ENCODE assay signal across 18 cellular contexts in genomic region chr9:72048850-72049249, GRCh38. TPM values are rescaled to one million over a fixed set of nuclear protein-coding genes. Genes with fewer than 3 reads are reported as not detected.
DNase-seq lines count a peak whose midpoint lies in the region; ATAC-seq and TF ChIP-seq lines count a peak whose summit lies in the region.
"Had no signal": no experiment of that assay in that cellular context is flagged by ENCODE, and none has a peak within 500 bp of the region (broad histone marks: within the 10 kb centered on the region; RNA-seq: fewer than 3 reads in every experiment).

No MANE protein-coding gene starts in this region.

- H3K36me3 Mint-ChIP-seq in nephron progenitor cell (ENCODE audit: low read depth) = no peaks in the 10 kb centered on the region
- H3K36me3 Mint-ChIP-seq: CD4-positive, alpha-beta memory T cell had no signal

- no peak overlapping the region for H3K4me3 Mint-ChIP-seq in nephron progenitor cell
- H3K4me3 Mint-ChIP-seq: CD4-positive, alpha-beta memory T cell; HFFc6 had no signal

- peaks cover 2% of the 10 kb centered on the region for H3K27me3 Mint-ChIP-seq in nephron progenitor cell (ENCODE audit: low read depth, poor library complexity)

- ATAC-seq in HG03097 (IDR thresholded peaks at IDR 0.05; ENCODE audit: low FRiP score, unreplicated experiment) (no peak), HG03442 (IDR thresholded peaks at IDR 0.05; ENCODE audit: unreplicated experiment) (no peak)
- ATAC-seq: A549 had no signal

- H3K36me3 ChIP-seq in stomach = no peaks in the 10 kb centered on the region
- H3K36me3 ChIP-seq: BE2C had no signal

- TF ChIP-seq EP300 in stomach (IDR thresholded peaks at IDR 0.05) = no peak

- intact Hi-C loops in stomach (cut with DNase I; ENCODE audit: low total_unique reads) = no loop called here

- TF ChIP-seq CTCF in fibroblast of villous mesenchyme (IDR thresholded peaks at IDR 0.05; ENCODE audit: insufficient read depth, low read depth, low read length) (no peak), nephron progenitor cell (IDR thresholded peaks at IDR 0.05) (no peak), stomach (IDR thresholded peaks at IDR 0.05) (no peak)

- H3K4me1 Mint-ChIP-seq in nephron progenitor cell = peaks cover 17% of the 10 kb centered on the region
- H3K4me1 Mint-ChIP-seq: CD4-positive, alpha-beta memory T cell had no signal

- TF ChIP-seq POLR2A in stomach (IDR thresholded peaks at IDR 0.05) = no peak

- peaks cover 18% of the 10 kb centered on the region for H3K9me3 Mint-ChIP-seq in nephron progenitor cell
- H3K9me3 Mint-ChIP-seq: CD4-positive, alpha-beta memory T cell; HFFc6 had no signal

- H3K4me3 ChIP-seq in fibroblast of villous mesenchyme (ENCODE audit: low read depth, low read length) = no peak overlapping the region
- H3K4me3 ChIP-seq in stomach = no peak overlapping the region
- H3K4me3 ChIP-seq: A549 had no signal

- no peaks in the 10 kb centered on the region for H3K4me1 ChIP-seq in stomach
- H3K4me1 ChIP-seq: A549, BE2C, Caco-2 had no signal

- 71 to 89% (median 85%) methylated on average over 10 of the region's 10 CpGs for WGBS in stomach, 5 donors

- no peak overlapping the region for H3K27ac ChIP-seq in stomach
- H3K27ac ChIP-seq: A549, C4-2B had no signal

- DNase-seq in M059J (ENCODE audit: low read depth) = peak; percentile 51
- peak; percentile 7 for DNase-seq in fibroblast of villous mesenchyme (ENCODE audit: low read depth)
- no peak for DNase-seq in nephron progenitor cell
- DNase-seq in stomach = no peak
- DNase-seq in NCI-H226 = no peak
- DNase-seq: BE2C; Caco-2; CD4-positive, alpha-beta memory T cell; DND-41; GF-D8; HCEC 1CT; HFFc6 had no signal

- no peaks in the 10 kb centered on the region for H3K27me3 ChIP-seq in stomach

- H3K9me3 ChIP-seq in stomach = no peaks in the 10 kb centered on the region
- H3K9me3 ChIP-seq: A549, BE2C, Caco-2 had no signal

- peak overlapping the region; percentile 76 for H3K27ac Mint-ChIP-seq in nephron progenitor cell
- H3K27ac Mint-ChIP-seq: CD4-positive, alpha-beta memory T cell; HFFc6 had no signal

RNA-seq across cellular contexts. Expression of gene C9orf57, which starts 11.6 kb away (rescaled TPM):
- total RNA-seq in M059J (2014; rRNA removed; shearing (Covaris generic)) = 0.15 TPM in 1 of 2 replicates, not detected in the other
- not detected in 2 replicates for total RNA-seq in fibroblast of villous mesenchyme
- not detected for total RNA-seq in stomach
- polyA plus RNA-seq in stomach = not detected
- total RNA-seq: Caco-2; CD4-positive, alpha-beta memory T cell; HFFc6; HT-29 had no signal
- polyA plus RNA-seq: A549; AG04450; CD4-positive, alpha-beta memory T cell had no signal

Comparison
In these comparisons a context has a peak if more than half of its experiments do, and no peak if none do; other contexts are left out.
1. DNase-seq: peak in M059J (single experiment) and fibroblast of villous mesenchyme (single experiment); none in nephron progenitor cell (single experiment), stomach (single experiment) and NCI-H226 (single experiment).